Comparison of ENCODE assay signal across 24 cellular contexts in genomic region chr15:56763082-56763481, GRCh38.
"Had no signal": no experiment of that assay in that cellular context is flagged by ENCODE, and none has a peak within 500 bp of the region (broad histone marks: within the 10 kb centered on the region; RNA-seq: fewer than 3 reads in every experiment).

No MANE protein-coding gene starts in this region.

- H3K4me3 ChIP-seq: coronary artery, testis, upper lobe of left lung had no signal

- H3K27ac ChIP-seq: coronary artery, epithelial cell of prostate, foreskin keratinocyte, parathyroid adenoma, testis had no signal

- DNase-seq: activated CD4-positive, alpha-beta T cell treated with anti-CD3 and anti-CD28 coated beads for 1 hour; activated CD4-positive, alpha-beta T cell treated with anti-CD3 and anti-CD28 coated beads, Interleukin-2, amount 50 U/mL, for 1 hour; activated CD8-positive, alpha-beta memory T cell treated with anti-CD3 and anti-CD28 coated beads, Interleukin-2, amount 50 U/mL, for 48 hours; activated naive CD4-positive, alpha-beta T cell treated with Interleukin-2 at 50 U/mL for 16 hours; activated naive CD8-positive, alpha-beta T cell treated with anti-CD3 and anti-CD28 coated beads for 36 hours; activated T-cell treated with anti-CD3 and anti-CD28 coated beads, Interleukin-2, amount 50 U/mL, for 4 hours; amygdala; cerebellar nuclear complex; foreskin keratinocyte; glutamatergic neuron; hippocampal formation; nucleus accumbens; right cardiac atrium; stimulated activated CD4-positive, alpha-beta T cell treated with anti-CD3 and anti-CD28 coated beads, Interleukin-1b, Interleukin-23, amount 100 ng/mL, for 48 hours; stimulated activated naive CD8-positive, alpha-beta T cell treated with anti-CD3 and anti-CD28 coated beads, Interleukin-15, amount 100 ng/mL, for 72 hours; T-helper 1 cell; T-helper 9 cell; testis; upper lobe of left lung had no signal

- H3K79me2 ChIP-seq: parathyroid adenoma had no signal

- H3K4me1 ChIP-seq: parathyroid adenoma, testis had no signal

- H3K9me3 ChIP-seq: testis, upper lobe of left lung had no signal

- H3K36me3 ChIP-seq: upper lobe of left lung had no signal

- H3K9ac ChIP-seq: parathyroid adenoma had no signal

- H2AFZ ChIP-seq: parathyroid adenoma had no signal

- H3K27me3 ChIP-seq: foreskin keratinocyte, testis, upper lobe of left lung had no signal

- ATAC-seq: foreskin keratinocyte; natural killer cell treated with Interleukin-12 subunit alpha and Interleukin-12 subunit beta and Interleukin-15 and Interleukin-18, amount 100 ng/mL, for 72 hours; stimulated activated effector memory CD8-positive, alpha-beta T cell treated with anti-CD3 and anti-CD28 coated beads, Interleukin-12 subunit alpha, Interleukin-12 subunit beta, amount 100 ng/mL, for 72 hours; stimulated activated naive CD8-positive, alpha-beta T cell treated with anti-CD3 and anti-CD28 coated beads, Interleukin-15, amount 100 ng/mL, for 72 hours had no signal
